Comparison of ENCODE assay signal across 2 cellular contexts in genomic region chr6:7894272-7895124, GRCh38.
TF ChIP-seq lines count a peak whose summit lies in the region.

No MANE protein-coding gene starts in this region.

TF ChIP-seq in HepG2, 621 proteins besides CTCF, POLR2A, EP300 and RAD21:
- TF ChIP-seq, protein P1, sequence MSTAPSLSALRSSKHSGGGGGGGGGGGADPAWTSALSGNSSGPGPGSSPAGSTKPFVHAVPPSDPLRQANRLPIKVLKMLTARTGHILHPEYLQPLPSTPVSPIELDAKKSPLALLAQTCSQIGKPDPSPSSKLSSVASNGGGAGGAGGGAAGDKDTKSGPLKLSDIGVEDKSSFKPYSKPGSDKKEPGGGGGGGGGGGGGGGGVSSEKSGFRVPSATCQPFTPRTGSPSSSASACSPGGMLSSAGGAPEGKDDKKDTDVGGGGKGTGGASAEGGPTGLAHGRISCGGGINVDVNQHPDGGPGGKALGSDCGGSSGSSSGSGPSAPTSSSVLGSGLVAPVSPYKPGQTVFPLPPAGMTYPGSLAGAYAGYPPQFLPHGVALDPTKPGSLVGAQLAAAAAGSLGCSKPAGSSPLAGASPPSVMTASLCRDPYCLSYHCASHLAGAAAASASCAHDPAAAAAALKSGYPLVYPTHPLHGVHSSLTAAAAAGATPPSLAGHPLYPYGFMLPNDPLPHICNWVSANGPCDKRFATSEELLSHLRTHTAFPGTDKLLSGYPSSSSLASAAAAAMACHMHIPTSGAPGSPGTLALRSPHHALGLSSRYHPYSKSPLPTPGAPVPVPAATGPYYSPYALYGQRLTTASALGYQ (CRISPR knock-in tag; IDR thresholded peaks at IDR 0.05) = no peak
- 0 out of 2 replicates have a peak, but pooled peaks have one; percentile 33 for TF ChIP-seq RBFOX2 (IDR thresholded peaks at IDR 0.05; ENCODE audit: low read depth, low read length)

TF ChIP-seq in endothelial cell of umbilical vein, 7 proteins besides CTCF, POLR2A, EP300 and RAD21:
- TF ChIP-seq FOS (IDR thresholded peaks at IDR 0.05; ENCODE audit: borderline replicate concordance, insufficient read depth, low read length) (no peak), MYC (IDR thresholded peaks at IDR 0.05; ENCODE audit: low read depth, low read length) (no peak), GATA2 (IDR thresholded peaks at IDR 0.05; ENCODE audit: insufficient read depth, insufficient read length, low read depth, low read length) (no peak), JUN (IDR thresholded peaks at IDR 0.05; ENCODE audit: borderline replicate concordance, insufficient read depth, insufficient read length, low read depth) (no peak), EZH2 (IDR thresholded peaks at IDR 0.05; ENCODE audit: borderline replicate concordance, low read depth, low read length, severe bottlenecking) (no peak), POLR2AphosphoS5 (IDR thresholded peaks at IDR 0.05; ENCODE audit: insufficient read depth, low read depth, low read length) (no peak)
- TF ChIP-seq, protein P2, sequence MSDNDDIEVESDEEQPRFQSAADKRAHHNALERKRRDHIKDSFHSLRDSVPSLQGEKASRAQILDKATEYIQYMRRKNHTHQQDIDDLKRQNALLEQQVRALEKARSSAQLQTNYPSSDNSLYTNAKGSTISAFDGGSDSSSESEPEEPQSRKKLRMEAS (IDR thresholded peaks at IDR 0.05; ENCODE audit: insufficient read depth, insufficient read length) = no peak
